Comparison of ENCODE assay signal across 9 cellular contexts in genomic region chr11:10693509-10694071, GRCh38. TPM values are rescaled to one million over a fixed set of nuclear protein-coding genes. Genes with fewer than 3 reads are reported as not detected.
DNase-seq lines count a peak whose midpoint lies in the region; ATAC-seq and TF ChIP-seq lines count a peak whose summit lies in the region.
"Had no signal": no experiment of that assay in that cellular context is flagged by ENCODE, and none has a peak within 500 bp of the region (broad histone marks: within the 10 kb centered on the region; RNA-seq: fewer than 3 reads in every experiment).

A gene with protein sequence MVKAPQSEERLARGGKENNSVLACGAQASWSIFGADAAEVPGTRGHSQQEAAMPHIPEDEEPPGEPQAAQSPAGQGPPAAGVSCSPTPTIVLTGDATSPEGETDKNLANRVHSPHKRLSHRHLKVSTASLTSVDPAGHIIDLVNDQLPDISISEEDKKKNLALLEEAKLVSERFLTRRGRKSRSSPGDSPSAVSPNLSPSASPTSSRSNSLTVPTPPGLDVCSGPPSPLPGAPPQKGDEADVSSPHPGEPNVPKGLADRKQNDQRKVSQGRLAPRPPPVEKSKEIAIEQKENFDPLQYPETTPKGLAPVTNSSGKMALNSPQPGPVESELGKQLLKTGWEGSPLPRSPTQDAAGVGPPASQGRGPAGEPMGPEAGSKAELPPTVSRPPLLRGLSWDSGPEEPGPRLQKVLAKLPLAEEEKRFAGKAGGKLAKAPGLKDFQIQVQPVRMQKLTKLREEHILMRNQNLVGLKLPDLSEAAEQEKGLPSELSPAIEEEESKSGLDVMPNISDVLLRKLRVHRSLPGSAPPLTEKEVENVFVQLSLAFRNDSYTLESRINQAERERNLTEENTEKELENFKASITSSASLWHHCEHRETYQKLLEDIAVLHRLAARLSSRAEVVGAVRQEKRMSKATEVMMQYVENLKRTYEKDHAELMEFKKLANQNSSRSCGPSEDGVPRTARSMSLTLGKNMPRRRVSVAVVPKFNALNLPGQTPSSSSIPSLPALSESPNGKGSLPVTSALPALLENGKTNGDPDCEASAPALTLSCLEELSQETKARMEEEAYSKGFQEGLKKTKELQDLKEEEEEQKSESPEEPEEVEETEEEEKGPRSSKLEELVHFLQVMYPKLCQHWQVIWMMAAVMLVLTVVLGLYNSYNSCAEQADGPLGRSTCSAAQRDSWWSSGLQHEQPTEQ (minus strand): TSS chr11:10693755. CDS start chr11:10693602, 153 bp downstream.

- peak within 1 kb of the TSS; percentile 48 for H3K4me2 ChIP-seq in skeletal muscle satellite cell (ENCODE audit: low read length)

- H3K9me3 ChIP-seq in skeletal muscle satellite cell (replicated peaks; ENCODE audit: low read length), result no peaks in the 10 kb centered on the region

- peaks cover 39% of the 10 kb centered on the region for H3K27me3 ChIP-seq in skeletal muscle satellite cell (ENCODE audit: control insufficient read depth, insufficient read depth, low read length)

- ATAC-seq in GM18858 (IDR thresholded peaks at IDR 0.05; ENCODE audit: unreplicated experiment) (no peak), GM19467 (IDR thresholded peaks at IDR 0.05; ENCODE audit: unreplicated experiment) (no peak)
- ATAC-seq in stimulated activated naive CD8-positive, alpha-beta T cell treated with anti-CD3 and anti-CD28 coated beads, Interleukin-15, Interleukin-2, amounts not matched to agents 100 U/mL and 50 U/mL, for 24 hours, result no peak
- ATAC-seq: activated T-cell treated with anti-CD3 and anti-CD28 coated beads, Interleukin-2, amount 50 U/mL, for 4 hours had no signal

- no peaks in the 10 kb centered on the region for H3K36me3 ChIP-seq in skeletal muscle satellite cell (ENCODE audit: insufficient read depth, low read length)

- peak within 1 kb of the TSS; percentile 19 for H3K9ac ChIP-seq in skeletal muscle satellite cell (ENCODE audit: low read depth, low read length)

- peak within 1 kb of the TSS; percentile 17 for H3K4me3 ChIP-seq in HFF-Myc (replicated peaks; ENCODE audit: low read depth, low read length)
- peak within 1 kb of the TSS; percentile 32 for H3K4me3 ChIP-seq in skeletal muscle satellite cell (ENCODE audit: low read length)

- TF ChIP-seq CTCF in HFF-Myc (IDR thresholded peaks at IDR 0.05; ENCODE audit: low read depth, low read length, missing control alignments), result no peak

- DNase-seq in HFF-Myc (ENCODE audit: extremely low read depth, low read depth) (no peak), cerebellum (ENCODE audit: low spot score) (peak; percentile 33), islet precursor cell (peak; percentile 56), COR-L47 (lab: John Stamatoyannopoulos, UW) (no peak)
- no peak for DNase-seq in stimulated activated naive CD8-positive, alpha-beta T cell treated with anti-CD3 and anti-CD28 coated beads, Interleukin-15, Interleukin-2, amounts not matched to agents 100 U/mL and 50 U/mL, for 24 hours
- DNase-seq: activated T-cell treated with anti-CD3 and anti-CD28 coated beads, Interleukin-2, amount 50 U/mL, for 4 hours had no signal

- peaks cover 17% of the 10 kb centered on the region for H3K4me1 ChIP-seq in skeletal muscle satellite cell (ENCODE audit: control insufficient read depth, insufficient read depth, low read length)

RNA-seq across cellular contexts. Expression of the gene that starts here (rescaled TPM):
- total RNA-seq in cerebellum, result 6.7 TPM
- under 0.01 and 0.22 TPM in 2 replicates for total RNA-seq in skeletal muscle satellite cell (2012; rRNA removed)

Comparison
In these comparisons a context has a peak if more than half of its experiments do, and no peak if none do; other contexts are left out.
1. DNase-seq: peak in cerebellum (single experiment) and islet precursor cell (single experiment); none in HFF-Myc (single experiment), COR-L47 (single experiment) and stimulated activated naive CD8-positive, alpha-beta T cell treated with anti-CD3 and anti-CD28 coated beads, Interleukin-15, Interleukin-2, amounts not matched to agents 100 U/mL and 50 U/mL, for 24 hours (single experiment).